11 cellular contexts compared by ENCODE assay signal in the genomic region with DNA sequence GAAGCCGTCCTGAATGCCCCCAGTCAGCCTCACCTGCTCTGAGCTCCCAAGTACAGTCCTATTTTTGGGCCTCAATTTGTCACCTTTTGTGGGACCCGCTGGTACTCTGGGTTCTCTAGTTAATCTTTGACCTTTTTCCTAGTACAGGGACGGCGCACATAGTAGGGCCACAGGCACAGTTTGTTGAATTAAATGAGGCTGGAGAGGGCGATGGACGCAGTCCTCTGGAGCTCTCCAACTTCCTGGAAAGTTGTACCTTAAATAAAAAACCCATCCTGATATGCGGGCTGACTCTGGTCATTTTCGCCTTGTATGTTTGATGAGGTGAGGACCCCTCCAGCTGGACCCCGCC. TPM values are rescaled to one million over a fixed set of nuclear protein-coding genes. Genes with fewer than 3 reads are reported as not detected.
DNase-seq lines count a peak whose midpoint lies in the region; ATAC-seq and TF ChIP-seq lines count a peak whose summit lies in the region.
"Had no signal": no experiment of that assay in that cellular context is flagged by ENCODE, and none has a peak within 500 bp of the region (broad histone marks: within the 10 kb centered on the region; RNA-seq: fewer than 3 reads in every experiment).

No MANE protein-coding gene starts in this region.

- intact Hi-C loops in naive thymus-derived CD4-positive, alpha-beta T cell (cut with micrococcal nuclease): loop anchor here in 1 of 2 donors (1.0 to 2.0 kb wide), 2 partner anchors 19 to 58 kb away; no protein-coding TSS in a partner anchor

- peaks cover 0 to 11% of the 10 kb centered on the region in 2 donors for H3K27me3 ChIP-seq in naive thymus-derived CD4-positive, alpha-beta T cell (ENCODE audit: control insufficient read depth in 2 of 2, insufficient read depth in 2 of 2, low read length in 2 of 2)
- H3K27me3 ChIP-seq: MG63 had no signal

- CTCF ChIA-PET in naive thymus-derived CD4-positive, alpha-beta T cell (lab: Charles Lee): interaction anchor here (0.7 to 1.4 kb wide), 7 partner anchors 25 to 127 kb away, joined by 3 to 5 read pairs (median 4); no protein-coding TSS in a partner anchor

- no peaks in the 10 kb centered on the region for H3K9me3 ChIP-seq in naive thymus-derived CD4-positive, alpha-beta T cell (ENCODE audit: control insufficient read depth in 2 of 3, low read length in 3 of 3)
- H3K9me3 ChIP-seq: MG63 had no signal

- ATAC-seq in stimulated activated naive CD8-positive, alpha-beta T cell treated with anti-CD3 and anti-CD28 coated beads, Interleukin-15, Interleukin-2, amounts not matched to agents 100 U/mL and 50 U/mL, for 24 hours: no peak
- ATAC-seq in naive thymus-derived CD4-positive, alpha-beta T cell: no peak
- ATAC-seq in HG03039 (IDR thresholded peaks at IDR 0.05; ENCODE audit: unreplicated experiment) (no peak), HG02623 (IDR thresholded peaks at IDR 0.05; ENCODE audit: unreplicated experiment) (no peak)

- H3K4me3 Mint-ChIP-seq in stimulated activated naive CD8-positive, alpha-beta T cell treated with anti-CD3 and anti-CD28 coated beads, Interleukin-15, Interleukin-2, amounts not matched to agents 100 ng/mL and 50 ng/mL, for 24 hours: peak overlapping the region; percentile 45
- H3K4me3 Mint-ChIP-seq in chondrocyte (ENCODE audit: unreplicated experiment): peak overlapping the region; percentile 33
- H3K4me3 Mint-ChIP-seq in naive thymus-derived CD4-positive, alpha-beta T cell: peak overlapping the region in 9 of 10 donors; percentile 32 to 74 (median 56)

- H3K4me1 ChIP-seq in naive thymus-derived CD4-positive, alpha-beta T cell (ENCODE audit: control insufficient read depth in 2 of 2, insufficient read depth in 2 of 2, low read length in 2 of 2): no peaks in the 10 kb centered on the region

- H3K36me3 Mint-ChIP-seq in stimulated activated naive CD8-positive, alpha-beta T cell treated with anti-CD3 and anti-CD28 coated beads, Interleukin-15, Interleukin-2, amounts not matched to agents 100 ng/mL and 50 ng/mL, for 24 hours (ENCODE audit: low read depth): no peaks in the 10 kb centered on the region
- H3K36me3 Mint-ChIP-seq in chondrocyte (ENCODE audit: low read depth): no peaks in the 10 kb centered on the region
- H3K36me3 Mint-ChIP-seq in naive thymus-derived CD4-positive, alpha-beta T cell: no peaks in the 10 kb centered on the region

- peaks cover 31% of the 10 kb centered on the region for H3K27me3 Mint-ChIP-seq in stimulated activated naive CD8-positive, alpha-beta T cell treated with anti-CD3 and anti-CD28 coated beads, Interleukin-15, Interleukin-2, amounts not matched to agents 100 ng/mL and 50 ng/mL, for 24 hours
- H3K27me3 Mint-ChIP-seq in chondrocyte (ENCODE audit: low read depth): no peaks in the 10 kb centered on the region
- H3K27me3 Mint-ChIP-seq in naive thymus-derived CD4-positive, alpha-beta T cell: peaks cover 6 to 58% (median 15%) of the 10 kb centered on the region in 5 donors

- no peaks in the 10 kb centered on the region for H3K36me3 ChIP-seq in naive thymus-derived CD4-positive, alpha-beta T cell (ENCODE audit: control insufficient read depth in 2 of 3, insufficient read depth in 3 of 3, low read length in 3 of 3)
- H3K36me3 ChIP-seq: MG63 had no signal

- no peak overlapping the region for H3K27ac ChIP-seq in naive thymus-derived CD4-positive, alpha-beta T cell (ENCODE audit: low read depth, low read length)

- no peak for DNase-seq in stimulated activated naive CD8-positive, alpha-beta T cell treated with anti-CD3 and anti-CD28 coated beads, Interleukin-15, Interleukin-2, amounts not matched to agents 100 U/mL and 50 U/mL, for 24 hours
- peak; percentile 17 for DNase-seq in chondrocyte (ENCODE audit: low spot score)
- DNase-seq in naive thymus-derived CD4-positive, alpha-beta T cell: no peak
- DNase-seq in activated effector memory CD4-positive, alpha-beta T cell treated with Interleukin-2 at 50 U/mL for 16 hours: no peak
- no peak for DNase-seq in NCI-H1436 treated with DMSO at 0.1 percent for 48 hours (lab: John Stamatoyannopoulos, UW)

- H3K4me3 ChIP-seq in naive thymus-derived CD4-positive, alpha-beta T cell (ENCODE audit: low read length): peak overlapping the region; percentile 53
- H3K4me3 ChIP-seq: MG63 had no signal

- POLR2A ChIA-PET in naive thymus-derived CD4-positive, alpha-beta T cell (lab: Charles Lee): interaction anchor here (1.1 kb wide), 1 partner anchor 127 kb away, joined by 3 read pairs; no protein-coding TSS in a partner anchor

- no peak overlapping the region for H3K27ac Mint-ChIP-seq in stimulated activated naive CD8-positive, alpha-beta T cell treated with anti-CD3 and anti-CD28 coated beads, Interleukin-15, Interleukin-2, amounts not matched to agents 100 ng/mL and 50 ng/mL, for 24 hours
- H3K27ac Mint-ChIP-seq in chondrocyte (ENCODE audit: unreplicated experiment): no peak overlapping the region
- H3K27ac Mint-ChIP-seq in naive thymus-derived CD4-positive, alpha-beta T cell: no peak overlapping the region

- no peak for TF ChIP-seq CTCF in chondrocyte (IDR thresholded peaks at IDR 0.05)

- no peaks in the 10 kb centered on the region for H3K9me3 Mint-ChIP-seq in stimulated activated naive CD8-positive, alpha-beta T cell treated with anti-CD3 and anti-CD28 coated beads, Interleukin-15, Interleukin-2, amounts not matched to agents 100 ng/mL and 50 ng/mL, for 24 hours
- H3K9me3 Mint-ChIP-seq in chondrocyte (ENCODE audit: low read depth): no peaks in the 10 kb centered on the region
- H3K9me3 Mint-ChIP-seq in naive thymus-derived CD4-positive, alpha-beta T cell: peaks cover 0 to 3% (median 0%) of the 10 kb centered on the region in 11 donors

- H3K4me1 Mint-ChIP-seq in stimulated activated naive CD8-positive, alpha-beta T cell treated with anti-CD3 and anti-CD28 coated beads, Interleukin-15, Interleukin-2, amounts not matched to agents 100 ng/mL and 50 ng/mL, for 24 hours (ENCODE audit: low read depth): peaks cover 6% of the 10 kb centered on the region
- H3K4me1 Mint-ChIP-seq in chondrocyte (ENCODE audit: low read depth): peaks cover 17% of the 10 kb centered on the region
- H3K4me1 Mint-ChIP-seq in naive thymus-derived CD4-positive, alpha-beta T cell: peaks cover 0 to 33% (median 9%) of the 10 kb centered on the region in 7 donors

RNA-seq across cellular contexts. Expression of a gene that starts 4.8 kb away (rescaled TPM):
- 0.22 to 0.27 TPM (median 0.23 TPM) in 3 replicates for total RNA-seq in chondrocyte
- total RNA-seq in naive thymus-derived CD4-positive, alpha-beta T cell: not detected
- not detected for polyA plus RNA-seq in naive thymus-derived CD4-positive, alpha-beta T cell
- total RNA-seq: Calu3, RPMI7951 had no signal

RNA-seq across cellular contexts. Expression of a gene that starts 5.1 kb away (rescaled TPM):
- not detected in 3 replicates for total RNA-seq in chondrocyte
- not detected for total RNA-seq in naive thymus-derived CD4-positive, alpha-beta T cell
- not detected for polyA plus RNA-seq in naive thymus-derived CD4-positive, alpha-beta T cell
- total RNA-seq: Calu3, RPMI7951 had no signal

RNA-seq across cellular contexts. Expression of a gene that starts 6.0 kb away (rescaled TPM):
- 19.6 to 27.0 TPM (median 22.4 TPM) in 3 replicates for total RNA-seq in chondrocyte
- 10 to 100 TPM in 2 of 5 experiments, 1 to 10 TPM in 3; 7.8 to 36.3 (median 9.6) TPM for total RNA-seq in naive thymus-derived CD4-positive, alpha-beta T cell
- 10 to 100 TPM; 22.2 to 25.3 TPM for polyA plus RNA-seq in naive thymus-derived CD4-positive, alpha-beta T cell

RNA-seq across cellular contexts. Expression of a gene that starts 8.0 kb away (rescaled TPM):
- total RNA-seq in chondrocyte: not detected in 3 replicates
- total RNA-seq in naive thymus-derived CD4-positive, alpha-beta T cell: not detected
- polyA plus RNA-seq in naive thymus-derived CD4-positive, alpha-beta T cell: under 1 TPM in 1 of 2 donors, not detected in 1; 0.97 TPM
- total RNA-seq: Calu3, RPMI7951 had no signal

RNA-seq across cellular contexts. Expression of a gene that starts 13.6 kb away (rescaled TPM):
- total RNA-seq in chondrocyte: 0.18 to 0.80 TPM (median 0.58 TPM) in 3 replicates
- total RNA-seq in naive thymus-derived CD4-positive, alpha-beta T cell: 1 to 10 TPM; 2.4 to 7.5 (median 4.6) TPM
- 1 to 10 TPM in 1 of 2 donors, under 1 TPM in 1; 0.63 to 1.4 TPM for polyA plus RNA-seq in naive thymus-derived CD4-positive, alpha-beta T cell
